In genomic region chr10:6327906-6328707, GRCh38 we compare ENCODE assay signal across 22 cellular contexts.
DNase-seq lines count a peak whose midpoint lies in the region; ATAC-seq and TF ChIP-seq lines count a peak whose summit lies in the region.
"Had no signal": no experiment of that assay in that cellular context is flagged by ENCODE, and none has a peak within 500 bp of the region (broad histone marks: within the 10 kb centered on the region; RNA-seq: fewer than 3 reads in every experiment).

No MANE protein-coding gene starts in this region.

- intact Hi-C loops in OCI-LY7 (cut with micrococcal nuclease; ENCODE audit: unreplicated experiment) = no loop called here

- H2BK5ac ChIP-seq in neuronal stem cell (ENCODE audit: low read length) = no peak overlapping the region

- H2AK5ac ChIP-seq in neuronal stem cell (ENCODE audit: low read depth, low read length) = no peak overlapping the region

- no peaks in the 10 kb centered on the region for H3K79me1 ChIP-seq in neuronal stem cell (ENCODE audit: low read depth, low read length)

- H2AFZ ChIP-seq in OCI-LY7 (ENCODE audit: low read length) = peak overlapping the region; percentile 93
- H2AFZ ChIP-seq in neuronal stem cell (ENCODE audit: low read length) = peak overlapping the region; percentile 42

- H4K8ac ChIP-seq in neuronal stem cell (ENCODE audit: low read depth, low read length) = no peak overlapping the region

- no peak overlapping the region for H2BK120ac ChIP-seq in neuronal stem cell (ENCODE audit: low read depth, low read length)

- H4K91ac ChIP-seq in neuronal stem cell (ENCODE audit: low read depth, low read length, poor library complexity) = no peak overlapping the region

- POLR2A ChIA-PET in OCI-LY7 (lab: Charles Lee) = interaction anchor here (0.8 to 2.8 kb wide), 5 partner anchors 8 to 20 kb away, joined by 3 to 24 read pairs (median 4); no protein-coding TSS in a partner anchor

- H2BK15ac ChIP-seq in neuronal stem cell (ENCODE audit: low read length) = no peak overlapping the region

- no peak overlapping the region for H3K18ac ChIP-seq in neuronal stem cell (ENCODE audit: low read length)

- H3K23ac ChIP-seq in neuronal stem cell (ENCODE audit: low read depth, low read length, poor library complexity) = no peak overlapping the region

- H3K9ac ChIP-seq in neuronal stem cell (ENCODE audit: low read depth, low read length, poor library complexity) = no peak overlapping the region

- peaks cover 13% of the 10 kb centered on the region for H3K9me3 ChIP-seq in OCI-LY7 (ENCODE audit: low read length)
- no peaks in the 10 kb centered on the region for H3K9me3 ChIP-seq in neuronal stem cell (replicated peaks in 1 of 2; ENCODE audit: control insufficient read depth in 2 of 2, insufficient read depth in 1 of 2, low read depth in 1 of 2, low read length in 2 of 2)
- H3K9me3 ChIP-seq in thoracic aorta = no peaks in the 10 kb centered on the region
- H3K9me3 ChIP-seq: heart right ventricle, SJCRH30 had no signal

- BruUV-seq in OCI-LY7 (replicated peaks; lab: Mats Ljungman, UMichigan) = no TSS peak

- H3K79me2 ChIP-seq in OCI-LY7 (ENCODE audit: insufficient read depth, low read depth, low read length) = no peaks in the 10 kb centered on the region

- H3K27me3 ChIP-seq in neuronal stem cell (ENCODE audit: control insufficient read depth in 3 of 3, insufficient read depth in 3 of 3, low read depth in 1 of 3, low read length in 3 of 3) (no peaks in the 10 kb centered on the region), thoracic aorta (replicated peaks; ENCODE audit: insufficient read depth) (no peaks in the 10 kb centered on the region)
- H3K27me3 ChIP-seq: cardiac muscle cell, SJCRH30 had no signal

- peak overlapping the region; percentile 51 for H3K4me2 ChIP-seq in OCI-LY7 (ENCODE audit: low read length)
- H3K4me2 ChIP-seq in neuronal stem cell (ENCODE audit: insufficient read depth, low read length, poor library complexity, severe bottlenecking) = no peak overlapping the region

- no peak for ATAC-seq in thoracic aorta (ENCODE audit: insufficient number of reproducible peaks, low FRiP score, low read depth)
- ATAC-seq in HG02884 (IDR thresholded peaks at IDR 0.05; ENCODE audit: unreplicated experiment) = no peak
- ATAC-seq: effector memory CD8-positive, alpha-beta T cell had no signal

- H2BK12ac ChIP-seq in neuronal stem cell (ENCODE audit: low read length) = no peak overlapping the region

- peaks cover 6% of the 10 kb centered on the region; the same call in 1 of the 2 replicates for H3K36me3 ChIP-seq in OCI-LY7 (ENCODE audit: insufficient read depth, low read length)
- no peaks in the 10 kb centered on the region for H3K36me3 ChIP-seq in neuronal stem cell (replicated peaks in 1 of 2; ENCODE audit: control insufficient read depth in 2 of 2, insufficient read depth in 2 of 2, low read length in 2 of 2)
- H3K36me3 ChIP-seq in thoracic aorta = no peaks in the 10 kb centered on the region
- H3K36me3 ChIP-seq: cardiac muscle cell, heart right ventricle, SJCRH30 had no signal

- no peak for DNase-seq in OCI-LY7 (ENCODE audit: low spot score)
- DNase-seq in neuronal stem cell (ENCODE audit: low spot score) = no peak
- no peak for DNase-seq in thoracic aorta (ENCODE audit: low spot score)
- DNase-seq in effector CD8-positive, alpha-beta T cell (lab: John Stamatoyannopoulos, UW) = no peak
- no peak for DNase-seq in H4 (ENCODE audit: low spot score)
- DNase-seq: activated CD4-positive, CD25-positive, alpha-beta regulatory T cell; activated naive CD8-positive, alpha-beta T cell treated with anti-CD3 and anti-CD28 coated beads for 36 hours; AML-193; effector memory CD8-positive, alpha-beta T cell; heart right ventricle; Kasumi-1; mammary epithelial cell; NCI-H1105; NCI-H526; nephron progenitor cell; OCI-M1; retina; SJCRH30; T-helper 2 cell had no signal

- no peaks in the 10 kb centered on the region for H3K9me2 ChIP-seq in OCI-LY7 (ENCODE audit: insufficient read depth, low read length)

- H3K27ac ChIP-seq in OCI-LY7 (ENCODE audit: low read depth, low read length, poor library complexity, severe bottlenecking) (peak overlapping the region; percentile 46), cingulate gyrus (ENCODE audit: low read depth, low read length) (peak overlapping the region; percentile 58), neuronal stem cell (replicated peaks; ENCODE audit: low read length) (peak overlapping the region; percentile 74), thoracic aorta (peak overlapping the region; percentile 79 to 83)
- H3K27ac ChIP-seq: cardiac muscle cell, SJCRH30 had no signal

- no peaks in the 10 kb centered on the region for H4K20me1 ChIP-seq in OCI-LY7 (ENCODE audit: insufficient read depth, low read length)

- TF ChIP-seq CTCF in OCI-LY7 (conservative IDR thresholded peaks at IDR 0.05; ENCODE audit: low read length) (no peak), thoracic aorta (IDR thresholded peaks at IDR 0.05) (no peak)

- H3K4ac ChIP-seq in neuronal stem cell (ENCODE audit: low read length) = no peak overlapping the region

- CTCF ChIA-PET in OCI-LY7 (lab: Charles Lee; ENCODE audit: unreplicated experiment) = interaction anchor here (0.8 to 1.4 kb wide), 2 partner anchors 28 to 30 kb away, joined by 3 read pairs; no protein-coding TSS in a partner anchor

- peaks cover 32% of the 10 kb centered on the region for H3K4me1 ChIP-seq in OCI-LY7 (ENCODE audit: insufficient read depth, low read length, poor library complexity, severe bottlenecking)
- H3K4me1 ChIP-seq in neuronal stem cell (ENCODE audit: control insufficient read depth in 2 of 2, insufficient read depth in 1 of 2, low read depth in 1 of 2, low read length in 2 of 2) = peaks cover 0 to 5% of the 10 kb centered on the region in 2 donors
- H3K4me1 ChIP-seq in thoracic aorta (ENCODE audit: control insufficient read depth in 1 of 2, low read depth in 2 of 2) = peaks cover 24 to 46% of the 10 kb centered on the region in 2 donors
- H3K4me1 ChIP-seq: SJCRH30 had no signal

- no peak overlapping the region for H3K14ac ChIP-seq in neuronal stem cell (ENCODE audit: low read length)

- H3K4me3 ChIP-seq in OCI-LY7 (ENCODE audit: low read depth, low read length, poor library complexity, severe bottlenecking) (peak overlapping the region; percentile 10), neuronal stem cell (ENCODE audit: low read length in 2 of 2) (no peak overlapping the region), thoracic aorta (peak overlapping the region; percentile 43)
- H3K4me3 ChIP-seq: cardiac muscle cell, heart right ventricle, SJCRH30 had no signal

- WGBS in neuronal stem cell (ENCODE audit: extremely low coverage in 2 of 2, insufficient read length in 2 of 2, insufficient replicate concordance in 1 of 2), 2 donors = no CpG with 5 or more reads among the region's 11 CpGs

Comparison
In these comparisons a context has a peak if more than half of its experiments do, and no peak if none do; other contexts are left out.
1. H3K4me3 ChIP-seq: peak in OCI-LY7 (single experiment) and thoracic aorta (single experiment); none in neuronal stem cell (0 of 2).
2. Peak in every context shown above with its lines, with median percentiles within 50 percentile points of each other: H3K27ac ChIP-seq.